ENCODE assay signal across 30 cellular contexts in genomic region chr1:57131257-57131656, GRCh38.
"Had no signal": no experiment of that assay in that cellular context is flagged by ENCODE, and none has a peak within 500 bp of the region (broad histone marks: within the 10 kb centered on the region; RNA-seq: fewer than 3 reads in every experiment).

No MANE protein-coding gene starts in this region.

- ATAC-seq: activated CD8-positive, alpha-beta memory T cell treated with anti-CD3 and anti-CD28 coated beads, Interleukin-2, amount 10 ng/mL, durations not matched to agents 7 days and 5 days; activated naive CD4-positive, alpha-beta T cell treated with anti-CD3 and anti-CD28 coated beads, Interleukin-2, amount 50 U/mL, for 72 hours; activated naive CD8-positive, alpha-beta T cell treated with anti-CD3 and anti-CD28 coated beads, Interleukin-2, amount 50 U/mL, for 24 hours; Panc1; T-cell had no signal

- H3K27me3 ChIP-seq: ascending aorta, cardiac muscle cell had no signal

- DNase-seq: activated B cell treated with CpG ODN at 0.5 μM for 24 hours; activated CD4-positive, alpha-beta T cell treated with anti-CD3 and anti-CD28 coated beads for 1 hour; activated CD4-positive, alpha-beta T cell treated with anti-CD3 and anti-CD28 coated beads, Interleukin-2, amount 10 ng/mL, durations not matched to agents 24 days and 14 days; activated CD4-positive, alpha-beta T cell treated with anti-CD3 and anti-CD28 coated beads, Interleukin-2, amount 50 U/mL, for 48 hours; activated CD8-positive, alpha-beta memory T cell treated with anti-CD3 and anti-CD28 coated beads, Interleukin-2, amount 10 ng/mL, durations not matched to agents 7 days and 5 days; activated effector memory CD4-positive, alpha-beta T cell treated with Interleukin-2 at 50 U/mL for 16 hours; activated naive CD4-positive, alpha-beta T cell; activated naive CD8-positive, alpha-beta T cell treated with anti-CD3 and anti-CD28 coated beads, Interleukin-2, amount 50 U/mL, for 24 hours; activated T-cell treated with anti-CD3 and anti-CD28 coated beads, Interleukin-2, amount 50 U/mL, for 24 hours; amniotic stem cell; KG1; NCI-H1092; NCI-H1417; NCI-H2029 treated with DMSO at 0.1 percent for 48 hours; NCI-H345; NCI-H510A; NCI-H526 treated with DMSO at 0.1 percent for 48 hours; NCI-H82; NK-92 treated with Interleukin-12 subunit alpha and Interleukin-12 subunit beta, amount 100 ng/mL, for 24 hours; OCI-M1; RPMI8226; SHP77 treated with DMSO at 0.1 percent for 48 hours; T-cell; T-helper 2 cell; T1000 had no signal

- H3K36me3 ChIP-seq: ascending aorta, cardiac muscle cell had no signal

- H3K4me3 ChIP-seq: ascending aorta, cardiac muscle cell had no signal

- H3K9me3 ChIP-seq: ascending aorta had no signal

- FAIRE-seq: TTC549 had no signal

- H3K27ac ChIP-seq: ascending aorta, cardiac muscle cell had no signal

- H3K4me1 ChIP-seq: ascending aorta had no signal
